10 cellular contexts compared by ENCODE assay signal in the genomic region with DNA sequence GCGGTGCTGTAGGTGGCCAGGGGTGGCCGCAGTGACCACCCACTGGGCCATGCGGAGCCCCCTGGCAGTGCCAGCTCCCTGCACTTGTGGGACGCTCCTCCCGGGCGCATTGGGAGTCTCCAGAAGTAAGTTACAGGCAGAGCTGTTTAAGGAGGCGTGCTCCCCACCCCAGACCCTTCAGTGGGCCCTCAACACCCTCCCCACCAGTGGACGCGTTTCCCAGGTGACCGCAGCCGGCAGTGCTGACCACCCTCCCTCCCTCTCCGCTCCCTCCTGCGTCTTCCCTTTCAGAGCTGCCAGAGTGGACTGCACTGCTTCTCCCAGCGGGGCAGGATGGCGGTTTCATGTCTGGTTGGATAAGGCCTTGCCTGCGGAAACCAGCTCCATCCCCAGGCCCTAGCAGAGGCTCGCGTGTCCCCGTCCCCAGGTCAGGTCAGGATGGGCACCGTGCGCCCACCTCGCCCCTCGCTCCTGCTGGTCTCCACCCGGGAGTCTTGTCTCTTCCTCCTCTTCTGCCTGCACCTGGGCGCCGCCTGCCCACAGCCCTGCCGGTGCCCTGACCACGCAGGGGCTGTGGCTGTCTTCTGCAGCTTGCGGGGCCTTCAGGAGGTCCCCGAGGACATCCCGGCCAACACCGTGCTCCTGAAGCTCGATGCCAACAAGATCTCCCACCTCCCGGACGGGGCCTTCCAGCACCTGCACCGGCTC. TPM values are rescaled to one million over a fixed set of nuclear protein-coding genes. Genes with fewer than 3 reads are reported as not detected.
DNase-seq lines count a peak whose midpoint lies in the region; ATAC-seq and TF ChIP-seq lines count a peak whose summit lies in the region.
"Had no signal": no experiment of that assay in that cellular context is flagged by ENCODE, and none has a peak within 500 bp of the region (broad histone marks: within the 10 kb centered on the region; RNA-seq: fewer than 3 reads in every experiment).

No MANE protein-coding gene starts in this region.

- peak overlapping the region; percentile 62 to 84 for H3K4me3 Mint-ChIP-seq in stimulated activated naive B cell treated with anti-CD40 and anti-IgM and Interleukin-4, amounts not matched to agents 10 μg/mL and 1 μg/mL and 100 μg/mL, for 72 hours

- DNase-seq in HFF-Myc (ENCODE audit: extremely low read depth, low read depth) (no peak), adipocyte (ENCODE audit: low read depth) (no peak), left kidney (ENCODE audit: low read depth, low spot score) (peak; percentile 50), NCI-H748 (lab: John Stamatoyannopoulos, UW; ENCODE audit: unreplicated experiment) (no peak), cerebellum (ENCODE audit: low spot score) (no peak), SKM-1 treated with dmso at 0.1 percent for 144 hours (lab: John Stamatoyannopoulos, UW; ENCODE audit: unreplicated experiment) (no peak)
- no peak for DNase-seq in stimulated activated naive B cell treated with anti-CD40 and anti-IgM and Interleukin-4, amounts not matched to agents 10 μg/mL and 1 μg/mL and 100 μg/mL, for 72 hours

- no peaks in the 10 kb centered on the region for H3K36me3 Mint-ChIP-seq in stimulated activated naive B cell treated with anti-CD40 and anti-IgM and Interleukin-4, amounts not matched to agents 10 μg/mL and 1 μg/mL and 100 μg/mL, for 72 hours

- no peak overlapping the region for H3K27ac Mint-ChIP-seq in stimulated activated naive B cell treated with anti-CD40 and anti-IgM and Interleukin-4, amounts not matched to agents 10 μg/mL and 1 μg/mL and 100 μg/mL, for 72 hours

- H3K4me3 ChIP-seq in HFF-Myc (replicated peaks; ENCODE audit: low read depth, low read length): peak overlapping the region; percentile 28
- H3K4me3 ChIP-seq in adipocyte (ENCODE audit: low read length): peak overlapping the region; percentile 78

- no peak for ATAC-seq in stimulated activated naive B cell treated with anti-CD40 and anti-IgM and Interleukin-4, amounts not matched to agents 10 μg/mL and 1 μg/mL and 100 μg/mL, for 72 hours (replicated peaks)
- no peak for ATAC-seq in GM19397 (IDR thresholded peaks at IDR 0.05; ENCODE audit: unreplicated experiment)

- H3K9me3 ChIP-seq in adipocyte (ENCODE audit: control insufficient read depth, low read length): peaks cover 15% of the 10 kb centered on the region
- H3K9me3 ChIP-seq: thyroid gland had no signal

- H3K36me3 ChIP-seq in adipocyte (ENCODE audit: control insufficient read depth, insufficient read depth, low read length, severe bottlenecking): no peaks in the 10 kb centered on the region
- H3K36me3 ChIP-seq: thyroid gland had no signal

- H3K9ac ChIP-seq in adipocyte (ENCODE audit: low read length): no peak overlapping the region

- H3K4me1 ChIP-seq in adipocyte (ENCODE audit: control insufficient read depth, insufficient read depth, low read length): no peaks in the 10 kb centered on the region

- H3K4me1 Mint-ChIP-seq in stimulated activated naive B cell treated with anti-CD40 and anti-IgM and Interleukin-4, amounts not matched to agents 10 μg/mL and 1 μg/mL and 100 μg/mL, for 72 hours: peaks cover 2 to 15% of the 10 kb centered on the region in 2 donors

- H3K27me3 Mint-ChIP-seq in stimulated activated naive B cell treated with anti-CD40 and anti-IgM and Interleukin-4, amounts not matched to agents 10 μg/mL and 1 μg/mL and 100 μg/mL, for 72 hours: peaks cover 8 to 11% of the 10 kb centered on the region in 2 donors

- TF ChIP-seq CTCF in HFF-Myc (IDR thresholded peaks at IDR 0.05; ENCODE audit: low read depth, low read length, missing control alignments): no peak

- H3K9me3 Mint-ChIP-seq in stimulated activated naive B cell treated with anti-CD40 and anti-IgM and Interleukin-4, amounts not matched to agents 10 μg/mL and 1 μg/mL and 100 μg/mL, for 72 hours: peaks cover 0 to 6% of the 10 kb centered on the region in 2 donors

- peaks cover 6% of the 10 kb centered on the region for H3K27me3 ChIP-seq in adipocyte (replicated peaks; ENCODE audit: control insufficient read depth, insufficient read depth, low read length)
- H3K27me3 ChIP-seq: thyroid gland had no signal

RNA-seq across cellular contexts. Expression of a gene that starts 1.1 kb away (rescaled TPM):
- 6.4 TPM for total RNA-seq in cerebellum
- total RNA-seq: LHCN-M2 had no signal
